1 cellular context compared by ENCODE assay signal in the genomic region with DNA sequence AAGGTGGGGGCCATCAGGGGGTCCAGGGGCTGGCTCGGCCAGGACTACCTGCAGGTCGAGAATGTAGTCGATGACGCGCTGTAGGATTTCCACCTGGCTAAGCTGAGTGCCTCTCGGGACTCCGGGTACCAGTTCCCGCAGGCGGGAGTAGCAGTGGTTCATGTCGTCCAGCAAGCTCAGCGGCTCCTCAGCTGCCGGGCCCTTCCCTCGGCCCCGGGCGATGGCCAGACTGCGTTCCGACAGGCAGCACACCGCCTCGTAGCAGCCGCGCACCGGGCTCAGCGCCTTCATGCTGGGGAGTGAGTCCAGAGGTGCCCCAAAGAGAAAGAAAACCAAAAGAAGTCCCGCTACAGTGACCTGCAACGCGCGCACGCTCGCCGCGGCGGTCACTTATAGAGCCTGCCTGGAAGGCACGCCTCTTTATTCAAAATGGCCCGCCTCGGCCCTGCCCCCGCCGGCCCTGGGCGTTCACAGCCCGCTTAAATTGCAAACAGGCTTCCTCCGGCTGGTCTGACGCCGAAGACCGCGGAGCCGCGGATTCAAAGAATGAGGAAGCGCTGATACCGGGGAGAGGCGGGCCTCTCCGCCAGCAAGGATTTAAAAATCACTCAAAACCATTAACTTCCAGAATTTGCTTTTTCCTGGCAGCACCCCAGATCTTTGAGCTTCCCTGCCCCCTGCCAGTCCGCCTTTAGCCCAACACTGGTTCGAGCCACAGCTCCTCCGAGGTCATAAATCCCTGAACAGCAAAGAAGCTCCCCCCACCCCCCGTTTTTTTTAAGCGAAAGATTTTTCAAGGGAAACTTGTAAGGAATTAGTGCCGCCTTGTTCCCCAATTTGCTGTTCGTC.
TF ChIP-seq lines count a peak whose summit lies in the region.

A gene with protein sequence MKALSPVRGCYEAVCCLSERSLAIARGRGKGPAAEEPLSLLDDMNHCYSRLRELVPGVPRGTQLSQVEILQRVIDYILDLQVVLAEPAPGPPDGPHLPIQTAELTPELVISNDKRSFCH (minus strand): TSS at position 366 of the 849 bp plus-strand sequence. CDS start 75 bp downstream, at position 291.

TF ChIP-seq in HepG2, 621 proteins besides CTCF, POLR2A, EP300 and RAD21 (continued from another document and continues in another):
- TF ChIP-seq, protein P1, sequence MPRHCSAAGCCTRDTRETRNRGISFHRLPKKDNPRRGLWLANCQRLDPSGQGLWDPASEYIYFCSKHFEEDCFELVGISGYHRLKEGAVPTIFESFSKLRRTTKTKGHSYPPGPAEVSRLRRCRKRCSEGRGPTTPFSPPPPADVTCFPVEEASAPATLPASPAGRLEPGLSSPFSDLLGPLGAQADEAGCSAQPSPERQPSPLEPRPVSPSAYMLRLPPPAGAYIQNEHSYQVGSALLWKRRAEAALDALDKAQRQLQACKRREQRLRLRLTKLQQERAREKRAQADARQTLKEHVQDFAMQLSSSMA (CRISPR knock-in tag; IDR thresholded peaks at IDR 0.05) = no peak
- no peak for TF ChIP-seq PLRG1 (conservative IDR thresholded peaks at IDR 0.05)
- TF ChIP-seq, protein P2, sequence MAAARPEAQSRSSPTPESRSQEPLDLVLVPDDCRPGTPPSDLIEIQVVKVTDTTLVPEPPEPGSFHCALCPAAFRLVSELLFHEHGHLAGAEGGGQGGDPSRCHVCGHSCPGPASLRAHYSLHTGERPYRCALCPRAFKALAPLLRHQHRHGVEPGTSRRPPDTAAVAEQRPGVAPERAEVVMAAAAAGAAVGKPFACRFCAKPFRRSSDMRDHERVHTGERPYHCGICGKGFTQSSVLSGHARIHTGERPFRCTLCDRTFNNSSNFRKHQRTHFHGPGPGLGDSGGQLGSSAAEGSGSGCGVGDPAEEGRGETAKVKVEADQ (CRISPR knock-in tag; IDR thresholded peaks at IDR 0.05; ENCODE audit: borderline replicate concordance) = no peak
- TF ChIP-seq SIN3A (IDR thresholded peaks at IDR 0.05; ENCODE audit: borderline replicate concordance, low read depth, low read length) = no peak; the same call in 1 of the 2 replicates
- TF ChIP-seq KAT8 (CRISPR knock-in tag; IDR thresholded peaks at IDR 0.05) = peak; percentile 76
- TF ChIP-seq, protein P3, sequence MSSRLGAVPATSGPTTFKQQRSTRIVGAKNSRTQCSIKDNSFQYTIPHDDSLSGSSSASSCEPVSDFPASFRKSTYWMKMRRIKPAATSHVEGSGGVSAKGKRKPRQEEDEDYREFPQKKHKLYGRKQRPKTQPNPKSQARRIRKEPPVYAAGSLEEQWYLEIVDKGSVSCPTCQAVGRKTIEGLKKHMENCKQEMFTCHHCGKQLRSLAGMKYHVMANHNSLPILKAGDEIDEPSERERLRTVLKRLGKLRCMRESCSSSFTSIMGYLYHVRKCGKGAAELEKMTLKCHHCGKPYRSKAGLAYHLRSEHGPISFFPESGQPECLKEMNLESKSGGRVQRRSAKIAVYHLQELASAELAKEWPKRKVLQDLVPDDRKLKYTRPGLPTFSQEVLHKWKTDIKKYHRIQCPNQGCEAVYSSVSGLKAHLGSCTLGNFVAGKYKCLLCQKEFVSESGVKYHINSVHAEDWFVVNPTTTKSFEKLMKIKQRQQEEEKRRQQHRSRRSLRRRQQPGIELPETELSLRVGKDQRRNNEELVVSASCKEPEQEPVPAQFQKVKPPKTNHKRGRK (CRISPR knock-in tag; IDR thresholded peaks at IDR 0.05) = no peak
- 0 out of 2 replicates have a peak, but pooled peaks have one; percentile 31 for TF ChIP-seq FOSL2 (CRISPR knock-in tag; IDR thresholded peaks at IDR 0.05)
- TF ChIP-seq ZNF333 (CRISPR knock-in tag; IDR thresholded peaks at IDR 0.05; ENCODE audit: borderline replicate concordance) = 0 out of 2 replicates have a peak, but pooled peaks have one; percentile 44
- peak; percentile 58 for TF ChIP-seq ZFY (CRISPR knock-in tag; IDR thresholded peaks at IDR 0.05)
- TF ChIP-seq, protein P4, sequence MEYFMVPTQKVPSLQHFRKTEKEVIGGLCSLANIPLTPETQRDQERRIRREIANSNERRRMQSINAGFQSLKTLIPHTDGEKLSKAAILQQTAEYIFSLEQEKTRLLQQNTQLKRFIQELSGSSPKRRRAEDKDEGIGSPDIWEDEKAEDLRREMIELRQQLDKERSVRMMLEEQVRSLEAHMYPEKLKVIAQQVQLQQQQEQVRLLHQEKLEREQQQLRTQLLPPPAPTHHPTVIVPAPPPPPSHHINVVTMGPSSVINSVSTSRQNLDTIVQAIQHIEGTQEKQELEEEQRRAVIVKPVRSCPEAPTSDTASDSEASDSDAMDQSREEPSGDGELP (IDR thresholded peaks at IDR 0.05; ENCODE audit: borderline replicate concordance, low read depth) = peak; percentile 44; the same call in 1 of the 2 replicates
- TF ChIP-seq HMG20A (CRISPR knock-in tag; IDR thresholded peaks at IDR 0.05; ENCODE audit: borderline replicate concordance) = no peak; the same call in 1 of the 2 replicates
- no peak for TF ChIP-seq ZMYM2 (CRISPR knock-in tag; IDR thresholded peaks at IDR 0.05)
- TF ChIP-seq MTF1 (CRISPR knock-in tag; IDR thresholded peaks at IDR 0.05) = peak; percentile 59; the same call in 1 of the 2 replicates
- no peak for TF ChIP-seq NCOA1 (CRISPR knock-in tag; IDR thresholded peaks at IDR 0.05)
- no peak for TF ChIP-seq RFX1 (IDR thresholded peaks at IDR 0.05)
- TF ChIP-seq TAF15 (IDR thresholded peaks at IDR 0.05; ENCODE audit: low read depth, low read length, poor library complexity, severe bottlenecking) = no peak
- TF ChIP-seq SNAPC2 (CRISPR knock-in tag; IDR thresholded peaks at IDR 0.05) = peak; percentile 98
- TF ChIP-seq, protein P5, sequence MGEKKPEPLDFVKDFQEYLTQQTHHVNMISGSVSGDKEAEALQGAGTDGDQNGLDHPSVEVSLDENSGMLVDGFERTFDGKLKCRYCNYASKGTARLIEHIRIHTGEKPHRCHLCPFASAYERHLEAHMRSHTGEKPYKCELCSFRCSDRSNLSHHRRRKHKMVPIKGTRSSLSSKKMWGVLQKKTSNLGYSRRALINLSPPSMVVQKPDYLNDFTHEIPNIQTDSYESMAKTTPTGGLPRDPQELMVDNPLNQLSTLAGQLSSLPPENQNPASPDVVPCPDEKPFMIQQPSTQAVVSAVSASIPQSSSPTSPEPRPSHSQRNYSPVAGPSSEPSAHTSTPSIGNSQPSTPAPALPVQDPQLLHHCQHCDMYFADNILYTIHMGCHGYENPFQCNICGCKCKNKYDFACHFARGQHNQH (CRISPR knock-in tag; IDR thresholded peaks at IDR 0.05) = peak; percentile 55; the same call in 1 of the 2 replicates
- TF ChIP-seq ZSCAN12 (CRISPR knock-in tag; IDR thresholded peaks at IDR 0.05) = no peak; the same call in 1 of the 2 replicates
- TF ChIP-seq ZKSCAN5 (CRISPR knock-in tag; IDR thresholded peaks at IDR 0.05) = no peak
- peak; percentile 61; the same call in 1 of the 2 replicates for TF ChIP-seq ZNF768 (CRISPR knock-in tag; IDR thresholded peaks at IDR 0.05)
- peak; percentile 65; the same call in 1 of the 2 replicates for TF ChIP-seq ZFP90 (CRISPR knock-in tag; IDR thresholded peaks at IDR 0.05; ENCODE audit: borderline replicate concordance)
- no peak for TF ChIP-seq GPN1 (CRISPR knock-in tag; IDR thresholded peaks at IDR 0.05; ENCODE audit: borderline replicate concordance)
- TF ChIP-seq, protein P6, sequence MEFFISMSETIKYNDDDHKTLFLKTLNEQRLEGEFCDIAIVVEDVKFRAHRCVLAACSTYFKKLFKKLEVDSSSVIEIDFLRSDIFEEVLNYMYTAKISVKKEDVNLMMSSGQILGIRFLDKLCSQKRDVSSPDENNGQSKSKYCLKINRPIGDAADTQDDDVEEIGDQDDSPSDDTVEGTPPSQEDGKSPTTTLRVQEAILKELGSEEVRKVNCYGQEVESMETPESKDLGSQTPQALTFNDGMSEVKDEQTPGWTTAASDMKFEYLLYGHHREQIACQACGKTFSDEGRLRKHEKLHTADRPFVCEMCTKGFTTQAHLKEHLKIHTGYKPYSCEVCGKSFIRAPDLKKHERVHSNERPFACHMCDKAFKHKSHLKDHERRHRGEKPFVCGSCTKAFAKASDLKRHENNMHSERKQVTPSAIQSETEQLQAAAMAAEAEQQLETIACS (CRISPR knock-in tag; IDR thresholded peaks at IDR 0.05) = peak; percentile 51; the same call in 1 of the 2 replicates
- TF ChIP-seq ZNF773 (CRISPR knock-in tag; IDR thresholded peaks at IDR 0.05; ENCODE audit: borderline replicate concordance) = no peak
- no peak for TF ChIP-seq AGO1 (IDR thresholded peaks at IDR 0.05; ENCODE audit: low read depth, low read length, poor library complexity, severe bottlenecking)
- TF ChIP-seq ZNF33B (CRISPR knock-in tag; IDR thresholded peaks at IDR 0.05) = no peak
- no peak for TF ChIP-seq KLF15 (CRISPR knock-in tag; IDR thresholded peaks at IDR 0.05; ENCODE audit: borderline replicate concordance)
- peak; percentile 20 for TF ChIP-seq PHF5A (CRISPR knock-in tag; IDR thresholded peaks at IDR 0.05; ENCODE audit: low read depth, unreplicated experiment)
- TF ChIP-seq SNAI1 (CRISPR knock-in tag; IDR thresholded peaks at IDR 0.05; ENCODE audit: borderline replicate concordance) = peak; percentile 86
- TF ChIP-seq CBX5 (CRISPR knock-in tag; IDR thresholded peaks at IDR 0.05; ENCODE audit: borderline replicate concordance) = no peak
- TF ChIP-seq, protein P7, sequence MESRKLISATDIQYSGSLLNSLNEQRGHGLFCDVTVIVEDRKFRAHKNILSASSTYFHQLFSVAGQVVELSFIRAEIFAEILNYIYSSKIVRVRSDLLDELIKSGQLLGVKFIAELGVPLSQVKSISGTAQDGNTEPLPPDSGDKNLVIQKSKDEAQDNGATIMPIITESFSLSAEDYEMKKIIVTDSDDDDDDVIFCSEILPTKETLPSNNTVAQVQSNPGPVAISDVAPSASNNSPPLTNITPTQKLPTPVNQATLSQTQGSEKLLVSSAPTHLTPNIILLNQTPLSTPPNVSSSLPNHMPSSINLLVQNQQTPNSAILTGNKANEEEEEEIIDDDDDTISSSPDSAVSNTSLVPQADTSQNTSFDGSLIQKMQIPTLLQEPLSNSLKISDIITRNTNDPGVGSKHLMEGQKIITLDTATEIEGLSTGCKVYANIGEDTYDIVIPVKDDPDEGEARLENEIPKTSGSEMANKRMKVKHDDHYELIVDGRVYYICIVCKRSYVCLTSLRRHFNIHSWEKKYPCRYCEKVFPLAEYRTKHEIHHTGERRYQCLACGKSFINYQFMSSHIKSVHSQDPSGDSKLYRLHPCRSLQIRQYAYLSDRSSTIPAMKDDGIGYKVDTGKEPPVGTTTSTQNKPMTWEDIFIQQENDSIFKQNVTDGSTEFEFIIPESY (CRISPR knock-in tag; IDR thresholded peaks at IDR 0.05) = no peak
- TF ChIP-seq DNMT1 (CRISPR knock-in tag; IDR thresholded peaks at IDR 0.05) = no peak
- TF ChIP-seq, protein P8, sequence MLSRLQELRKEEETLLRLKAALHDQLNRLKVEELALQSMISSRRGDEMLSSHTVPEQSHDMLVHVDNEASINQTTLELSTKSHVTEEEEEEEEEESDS (CRISPR knock-in tag; IDR thresholded peaks at IDR 0.05; ENCODE audit: borderline replicate concordance) = peak; percentile 72; the same call in 1 of the 2 replicates
- TF ChIP-seq TBX2 (CRISPR knock-in tag; IDR thresholded peaks at IDR 0.05; ENCODE audit: borderline replicate concordance) = peak; percentile 35; the same call in 1 of the 2 replicates
- TF ChIP-seq ZNF335 (CRISPR knock-in tag; IDR thresholded peaks at IDR 0.05) = no peak
- TF ChIP-seq ZNF577 (CRISPR knock-in tag; IDR thresholded peaks at IDR 0.05; ENCODE audit: borderline replicate concordance, low read depth) = no peak
- no peak for TF ChIP-seq MBNL3 (CRISPR knock-in tag; conservative IDR thresholded peaks at IDR 0.05)
- no peak; the same call in none of the 2 replicates for TF ChIP-seq GATAD2A (CRISPR knock-in tag; IDR thresholded peaks at IDR 0.05)
- TF ChIP-seq FOXA1 (IDR thresholded peaks at IDR 0.05) = no peak
- no peak for TF ChIP-seq FOXA1 (CRISPR knock-in tag; IDR thresholded peaks at IDR 0.05)
- peak; percentile 80; the same call in 1 of the 2 replicates for TF ChIP-seq ZNF564 (CRISPR knock-in tag; IDR thresholded peaks at IDR 0.05)
- TF ChIP-seq, protein P9, sequence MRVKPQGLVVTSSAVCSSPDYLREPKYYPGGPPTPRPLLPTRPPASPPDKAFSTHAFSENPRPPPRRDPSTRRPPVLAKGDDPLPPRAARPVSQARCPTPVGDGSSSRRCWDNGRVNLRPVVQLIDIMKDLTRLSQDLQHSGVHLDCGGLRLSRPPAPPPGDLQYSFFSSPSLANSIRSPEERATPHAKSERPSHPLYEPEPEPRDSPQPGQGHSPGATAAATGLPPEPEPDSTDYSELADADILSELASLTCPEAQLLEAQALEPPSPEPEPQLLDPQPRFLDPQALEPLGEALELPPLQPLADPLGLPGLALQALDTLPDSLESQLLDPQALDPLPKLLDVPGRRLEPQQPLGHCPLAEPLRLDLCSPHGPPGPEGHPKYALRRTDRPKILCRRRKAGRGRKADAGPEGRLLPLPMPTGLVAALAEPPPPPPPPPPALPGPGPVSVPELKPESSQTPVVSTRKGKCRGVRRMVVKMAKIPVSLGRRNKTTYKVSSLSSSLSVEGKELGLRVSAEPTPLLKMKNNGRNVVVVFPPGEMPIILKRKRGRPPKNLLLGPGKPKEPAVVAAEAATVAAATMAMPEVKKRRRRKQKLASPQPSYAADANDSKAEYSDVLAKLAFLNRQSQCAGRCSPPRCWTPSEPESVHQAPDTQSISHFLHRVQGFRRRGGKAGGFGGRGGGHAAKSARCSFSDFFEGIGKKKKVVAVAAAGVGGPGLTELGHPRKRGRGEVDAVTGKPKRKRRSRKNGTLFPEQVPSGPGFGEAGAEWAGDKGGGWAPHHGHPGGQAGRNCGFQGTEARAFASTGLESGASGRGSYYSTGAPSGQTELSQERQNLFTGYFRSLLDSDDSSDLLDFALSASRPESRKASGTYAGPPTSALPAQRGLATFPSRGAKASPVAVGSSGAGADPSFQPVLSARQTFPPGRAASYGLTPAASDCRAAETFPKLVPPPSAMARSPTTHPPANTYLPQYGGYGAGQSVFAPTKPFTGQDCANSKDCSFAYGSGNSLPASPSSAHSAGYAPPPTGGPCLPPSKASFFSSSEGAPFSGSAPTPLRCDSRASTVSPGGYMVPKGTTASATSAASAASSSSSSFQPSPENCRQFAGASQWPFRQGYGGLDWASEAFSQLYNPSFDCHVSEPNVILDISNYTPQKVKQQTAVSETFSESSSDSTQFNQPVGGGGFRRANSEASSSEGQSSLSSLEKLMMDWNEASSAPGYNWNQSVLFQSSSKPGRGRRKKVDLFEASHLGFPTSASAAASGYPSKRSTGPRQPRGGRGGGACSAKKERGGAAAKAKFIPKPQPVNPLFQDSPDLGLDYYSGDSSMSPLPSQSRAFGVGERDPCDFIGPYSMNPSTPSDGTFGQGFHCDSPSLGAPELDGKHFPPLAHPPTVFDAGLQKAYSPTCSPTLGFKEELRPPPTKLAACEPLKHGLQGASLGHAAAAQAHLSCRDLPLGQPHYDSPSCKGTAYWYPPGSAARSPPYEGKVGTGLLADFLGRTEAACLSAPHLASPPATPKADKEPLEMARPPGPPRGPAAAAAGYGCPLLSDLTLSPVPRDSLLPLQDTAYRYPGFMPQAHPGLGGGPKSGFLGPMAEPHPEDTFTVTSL (CRISPR knock-in tag; IDR thresholded peaks at IDR 0.05; ENCODE audit: borderline replicate concordance) = 0 out of 2 replicates have a peak, but pooled peaks have one; percentile 47
- no peak for TF ChIP-seq CC2D1A (CRISPR knock-in tag; IDR thresholded peaks at IDR 0.05)
- no peak for TF ChIP-seq RBM22 (optimal IDR thresholded peaks at IDR 0.05; ENCODE audit: low read length)
- 0 out of 2 replicates have a peak, but pooled peaks have one; percentile 36 for TF ChIP-seq ZNF792 (CRISPR knock-in tag; IDR thresholded peaks at IDR 0.05)
- TF ChIP-seq ZNF160 (CRISPR knock-in tag; IDR thresholded peaks at IDR 0.05) = peak; percentile 27; the same call in 1 of the 2 replicates
- TF ChIP-seq KDM2A (CRISPR knock-in tag; IDR thresholded peaks at IDR 0.05; ENCODE audit: borderline replicate concordance, low read depth) = peak; percentile 78
- no peak for TF ChIP-seq TMF1 (CRISPR knock-in tag; IDR thresholded peaks at IDR 0.05; ENCODE audit: low read depth)
- peak; percentile 71; the same call in 1 of the 2 replicates for TF ChIP-seq MEIS2 (CRISPR knock-in tag; IDR thresholded peaks at IDR 0.05)
- TF ChIP-seq CBX2 (IDR thresholded peaks at IDR 0.05; ENCODE audit: low read depth, low read length) = no peak
- no peak for TF ChIP-seq CBX2 (CRISPR knock-in tag; IDR thresholded peaks at IDR 0.05; ENCODE audit: low read depth)
